ENCODE assay signal across 1 cellular context in the genomic region with DNA sequence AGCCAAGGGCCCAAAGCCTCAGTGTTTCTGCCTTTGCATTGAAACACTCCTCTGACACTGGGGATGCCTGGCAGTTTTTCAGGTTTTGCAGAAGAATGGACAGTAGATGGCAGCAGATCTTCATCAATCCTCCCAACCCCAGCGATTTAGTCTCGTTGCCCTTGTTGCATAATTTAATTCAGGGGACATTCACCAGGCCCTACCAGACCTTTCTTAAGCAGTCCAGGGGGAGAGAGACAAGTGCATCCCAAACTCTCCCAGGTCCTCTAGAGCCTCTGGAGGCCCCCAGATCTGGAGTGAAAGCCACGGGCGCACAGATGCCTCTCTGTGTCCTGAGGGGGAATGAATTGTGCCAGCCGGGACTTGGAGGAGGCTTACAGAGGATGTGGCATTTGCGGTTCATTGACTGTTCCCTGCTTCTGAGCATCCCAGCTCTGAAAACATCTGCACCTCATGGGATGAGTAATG.
TF ChIP-seq lines count a peak whose summit lies in the region.

No MANE protein-coding gene starts in this region.

TF ChIP-seq in K562, 482 proteins besides CTCF, POLR2A, EP300 and RAD21 (continued from another document):
- TF ChIP-seq GTF2B (IDR thresholded peaks at IDR 0.05; ENCODE audit: extremely low read depth, insufficient read length) (no peak), XRCC5 (IDR thresholded peaks at IDR 0.05; ENCODE audit: low read depth, low read length) (peak; percentile 45; the same call in 1 of the 2 replicates), CC2D1A (IDR thresholded peaks at IDR 0.05) (peak; percentile 36; the same call in 1 of the 2 replicates), TCF7 (IDR thresholded peaks at IDR 0.05; ENCODE audit: borderline replicate concordance) (no peak), SP1 (CRISPR knock-in tag; IDR thresholded peaks at IDR 0.05) (no peak), CREB1 (IDR thresholded peaks at IDR 0.05) (no peak), CREB1 (CRISPR knock-in tag; IDR thresholded peaks at IDR 0.05) (no peak), SMC3 (conservative IDR thresholded peaks at IDR 0.05; ENCODE audit: insufficient read depth, low read depth, low read length) (peak; percentile 84), HIVEP1 (CRISPR knock-in tag; IDR thresholded peaks at IDR 0.05) (no peak), CTBP1 (IDR thresholded peaks at IDR 0.05; ENCODE audit: borderline replicate concordance) (no peak), SMAD1 (IDR thresholded peaks at IDR 0.05; ENCODE audit: low read depth, low read length, partially characterized antibody) (no peak), CEBPB (tag; IDR thresholded peaks at IDR 0.05) (peak; percentile 66), ZNF695 (CRISPR knock-in tag; IDR thresholded peaks at IDR 0.05) (no peak), ZHX1 (conservative IDR thresholded peaks at IDR 0.05; ENCODE audit: low read length) (no peak), ZNF644 (tag; IDR thresholded peaks at IDR 0.05; ENCODE audit: low read depth) (no peak), GATAD2B (IDR thresholded peaks at IDR 0.05; ENCODE audit: borderline replicate concordance) (no peak), HES1 (IDR thresholded peaks at IDR 0.05; ENCODE audit: low read depth) (no peak), RCOR1 (IDR thresholded peaks at IDR 0.05; ENCODE audit: borderline replicate concordance in 1 of 2, low read depth in 2 of 2, low read length in 2 of 2) (no peak), DEAF1 (CRISPR knock-in tag; IDR thresholded peaks at IDR 0.05) (peak; percentile 80), CEBPG (CRISPR knock-in tag; IDR thresholded peaks at IDR 0.05) (no peak; the same call in 1 of the 2 replicates), CEBPG (tag; conservative IDR thresholded peaks at IDR 0.05 in 1 of 2, IDR thresholded peaks at IDR 0.05 in 1 of 2) (peak; percentile 30 to 52; a peak in 2 of 4 replicates), SIRT6 (IDR thresholded peaks at IDR 0.05; ENCODE audit: low read depth, low read length) (no peak), SPI1 (IDR thresholded peaks at IDR 0.05; ENCODE audit: borderline replicate concordance, low read depth, low read length) (no peak), ZNF75A (CRISPR knock-in tag; IDR thresholded peaks at IDR 0.05) (no peak), MBD2 (IDR thresholded peaks at IDR 0.05; ENCODE audit: borderline replicate concordance, low read depth) (no peak), HMGN3 (IDR thresholded peaks at IDR 0.05; ENCODE audit: borderline replicate concordance, extremely low read depth, insufficient read length, low read depth, low read length) (no peak), POLR2H (tag; IDR thresholded peaks at IDR 0.05; ENCODE audit: low read depth) (no peak), SLC30A9 (CRISPR knock-in tag; IDR thresholded peaks at IDR 0.05) (no peak), MITF (IDR thresholded peaks at IDR 0.05) (no peak)
- TF ChIP-seq, protein P1, sequence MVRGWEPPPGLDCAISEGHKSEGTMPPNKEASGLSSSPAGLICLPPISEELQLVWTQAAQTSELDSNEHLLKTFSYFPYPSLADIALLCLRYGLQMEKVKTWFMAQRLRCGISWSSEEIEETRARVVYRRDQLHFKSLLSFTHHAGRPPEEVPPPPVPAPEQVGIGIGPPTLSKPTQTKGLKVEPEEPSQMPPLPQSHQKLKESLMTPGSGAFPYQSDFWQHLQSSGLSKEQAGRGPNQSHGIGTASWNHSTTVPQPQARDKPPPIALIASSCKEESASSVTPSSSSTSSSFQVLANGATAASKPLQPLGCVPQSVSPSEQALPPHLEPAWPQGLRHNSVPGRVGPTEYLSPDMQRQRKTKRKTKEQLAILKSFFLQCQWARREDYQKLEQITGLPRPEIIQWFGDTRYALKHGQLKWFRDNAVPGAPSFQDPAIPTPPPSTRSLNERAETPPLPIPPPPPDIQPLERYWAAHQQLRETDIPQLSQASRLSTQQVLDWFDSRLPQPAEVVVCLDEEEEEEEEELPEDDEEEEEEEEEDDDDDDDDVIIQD (CRISPR knock-in tag; IDR thresholded peaks at IDR 0.05) = no peak
